ENCODE assay signal across 8 cellular contexts in the genomic region with DNA sequence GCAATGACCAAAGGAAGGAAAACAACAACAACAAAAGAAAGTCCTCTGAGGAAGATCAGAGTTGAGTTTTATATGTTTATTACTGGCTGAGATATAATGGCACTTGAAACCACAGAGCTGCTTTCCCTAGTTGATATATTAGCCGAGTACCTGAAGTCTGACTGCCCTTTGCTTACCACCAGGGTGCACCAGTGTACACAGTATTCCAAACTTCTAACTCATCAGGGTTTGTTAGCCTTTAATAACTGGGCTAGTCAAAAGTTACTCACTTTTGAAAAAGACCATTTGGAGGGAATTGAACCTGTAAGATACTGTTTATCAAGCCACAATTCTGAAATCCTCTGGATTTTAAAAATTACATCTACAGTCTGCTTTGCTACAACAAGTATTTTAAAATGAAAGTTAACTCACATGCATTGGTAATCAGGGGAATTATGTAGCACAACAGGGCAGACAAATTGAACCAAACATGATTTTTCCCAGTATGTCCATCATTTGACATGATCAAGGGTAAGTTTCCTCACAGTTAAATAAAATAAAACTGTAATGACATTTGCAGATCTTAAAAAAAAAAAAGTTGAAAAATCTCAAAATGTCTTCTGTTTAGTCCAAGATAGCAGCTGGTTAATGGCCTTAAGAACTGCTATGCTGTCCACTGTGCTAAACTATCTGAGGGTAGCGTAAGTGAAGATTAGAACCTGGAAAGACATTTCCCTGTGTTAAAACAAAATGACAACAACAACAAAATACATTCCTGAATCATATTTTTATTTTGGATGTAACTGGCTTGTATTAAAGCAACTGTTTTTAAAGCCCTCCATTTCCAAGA. TPM values are rescaled to one million over a fixed set of nuclear protein-coding genes. Genes with fewer than 3 reads are reported as not detected.
DNase-seq lines count a peak whose midpoint lies in the region; ATAC-seq, FAIRE-seq and TF ChIP-seq lines count a peak whose summit lies in the region.

No MANE protein-coding gene starts in this region.

- no peaks in the 10 kb centered on the region for H3K79me2 ChIP-seq in HepG2 (ENCODE audit: insufficient read depth, low read length)

- TF ChIP-seq RAD21 in HepG2 (CRISPR knock-in tag; IDR thresholded peaks at IDR 0.05): peak; percentile 57; the same call in 1 of the 2 replicates

- H3K27ac Mint-ChIP-seq in CD8-positive, alpha-beta memory T cell: peak overlapping the region in 1 of 8 donors; percentile 24

- H3K27me3 ChIP-seq in HepG2 (ENCODE audit: control insufficient read depth in 1 of 2, insufficient read depth in 2 of 2, low read length in 2 of 2) (no peaks in the 10 kb centered on the region; a peak in 1 of 5 replicates), aorta (ENCODE audit: control insufficient read depth in 1 of 2, insufficient read depth in 2 of 2, low read length in 1 of 2) (no peaks in the 10 kb centered on the region)
- H3K27me3 ChIP-seq in CD8-positive, alpha-beta memory T cell (ENCODE audit: insufficient read depth, low read length, poor library complexity, severe bottlenecking): no peaks in the 10 kb centered on the region

- TF ChIP-seq CTCF in choroid plexus epithelial cell (conservative IDR thresholded peaks at IDR 0.05; ENCODE audit: low read depth, low read length): peak; percentile 91
- peak; percentile 76 for TF ChIP-seq CTCF in HepG2 (CRISPR knock-in tag; IDR thresholded peaks at IDR 0.05)

- no peak overlapping the region for H3K27ac ChIP-seq in HepG2 (ENCODE audit: extremely low read length, insufficient read depth, low read length)
- no peak overlapping the region for H3K27ac ChIP-seq in aorta (ENCODE audit: low read depth in 1 of 2, low read length in 2 of 2)
- no peak overlapping the region for H3K27ac ChIP-seq in CD8-positive, alpha-beta memory T cell (ENCODE audit: low read depth, low read length)

- peak; percentile 79 for FAIRE-seq in HepG2 (lab: Jason Lieb, UNC)

- H4K20me1 ChIP-seq in HepG2 (ENCODE audit: insufficient read depth, low read length): no peaks in the 10 kb centered on the region

- no peaks in the 10 kb centered on the region for H3K4me1 ChIP-seq in HepG2 (ENCODE audit: insufficient read depth, low read length)
- no peaks in the 10 kb centered on the region for H3K4me1 ChIP-seq in aorta (ENCODE audit: control insufficient read depth in 1 of 2, insufficient read depth in 2 of 2, low read length in 2 of 2)
- no peaks in the 10 kb centered on the region for H3K4me1 ChIP-seq in CD8-positive, alpha-beta memory T cell (ENCODE audit: insufficient read depth, low read length)

- H3K4me1 Mint-ChIP-seq in CD8-positive, alpha-beta memory T cell: peaks cover 0 to 4% (median 0%) of the 10 kb centered on the region in 3 donors

- H3K4me3 ChIP-seq in choroid plexus epithelial cell (ENCODE audit: low read depth, low read length) (no peak overlapping the region), HepG2 (replicated peaks in 1 of 3; ENCODE audit: insufficient read depth in 1 of 3, low read depth in 2 of 3, low read length in 3 of 3) (no peak overlapping the region), aorta (ENCODE audit: low read length in 2 of 2) (peak overlapping the region in 1 of 2 donors; percentile 26)
- H3K4me3 ChIP-seq in CD8-positive, alpha-beta memory T cell (ENCODE audit: low read length): no peak overlapping the region

- no peaks in the 10 kb centered on the region for H3K36me3 Mint-ChIP-seq in CD8-positive, alpha-beta memory T cell

- CTCF ChIA-PET in HepG2 (lab: Yijun Ruan, JAX; ENCODE audit: low intra/inter-chr PET ratio, low total read pairs): interaction anchor here (1.3 to 1.8 kb wide), 3 partner anchors 366 to 573 kb away, joined by 4 to 14 read pairs (median 7); no protein-coding TSS in a partner anchor
- CTCF ChIA-PET in CD8-positive, alpha-beta memory T cell (lab: Charles Lee): no interaction called here

- H3K9me3 Mint-ChIP-seq in CD8-positive, alpha-beta memory T cell: no peaks in the 10 kb centered on the region

- DNase-seq in Ammon's horn (ENCODE audit: low spot score): peak; percentile 86
- DNase-seq in NCI-H526 treated with DMSO at 0.1 percent for 48 hours (lab: John Stamatoyannopoulos, UW): peak; percentile 47
- peak; percentile 87 for DNase-seq in choroid plexus epithelial cell (ENCODE audit: low read depth)
- DNase-seq in HepG2 (ENCODE audit: low spot score): peak; percentile 43
- no peak for DNase-seq in aorta
- DNase-seq in CD8-positive, alpha-beta memory T cell: no peak

- in situ Hi-C loops in HepG2 (cut with HindIII; ENCODE audit: extremely low pct_ligation_motif_present, low pct_unique_long_range_greater_than_20kb): loop anchor here (10.0 to 25.0 kb wide), 2 partner anchors 364 to 567 kb away; no protein-coding TSS in a partner anchor

- H3K27me3 Mint-ChIP-seq in CD8-positive, alpha-beta memory T cell: no peaks in the 10 kb centered on the region

- BruUV-seq in HepG2 (replicated peaks; lab: Mats Ljungman, UMichigan): no TSS peak

- H3K9me3 ChIP-seq in HepG2 (ENCODE audit: low read length) (no peaks in the 10 kb centered on the region), aorta (ENCODE audit: control insufficient read depth, low read length) (no peaks in the 10 kb centered on the region)
- H3K9me3 ChIP-seq in CD8-positive, alpha-beta memory T cell (ENCODE audit: low read length): no peaks in the 10 kb centered on the region

- H2AFZ ChIP-seq in HepG2 (ENCODE audit: low read length): no peak overlapping the region

- POLR2A ChIA-PET in HepG2 (lab: Yijun Ruan, JAX): no interaction called here
- POLR2A ChIA-PET in CD8-positive, alpha-beta memory T cell (lab: Charles Lee): no interaction called here

- intact Hi-C loops in HepG2 (cut with micrococcal nuclease; ENCODE audit: unreplicated experiment) (loop anchor here (1.0 kb wide), 4 partner anchors 250 to 573 kb away; no protein-coding TSS in a partner anchor), aorta (cut with DNase I) (loop anchor here (5.0 to 10.0 kb wide), 6 partner anchors 244 to 572 kb away; partner anchors contain the start of genes C7 (in 1 of the 2) and PLCXD3 (in 1 of the 2))

- no peak overlapping the region for H3K4me2 ChIP-seq in HepG2 (ENCODE audit: low read depth, low read length)

- TF ChIP-seq EP300 in HepG2 (IDR thresholded peaks at IDR 0.05; ENCODE audit: low read depth in 2 of 2, low read length in 2 of 2) (no peak), HepG2 (CRISPR knock-in tag; IDR thresholded peaks at IDR 0.05; ENCODE audit: borderline replicate concordance) (no peak)

- H3K9ac ChIP-seq in HepG2 (ENCODE audit: insufficient read depth, low read depth, low read length): no peak overlapping the region

- ATAC-seq in GM18867 (IDR thresholded peaks at IDR 0.05; ENCODE audit: unreplicated experiment) (peak; percentile 98), HG03097 (IDR thresholded peaks at IDR 0.05; ENCODE audit: low FRiP score, unreplicated experiment) (peak; percentile 83), HepG2 (peak; percentile 95), aorta (ENCODE audit: low FRiP score) (peak; percentile 86)

- WGBS in HepG2 (ENCODE audit: low lambda C conversion rate): 3% methylated on average over 2 of the region's 2 CpGs
- WGBS in aorta, 2 donors: 26 to 28% methylated on average over 2 of the region's 2 CpGs

- H3K36me3 ChIP-seq in HepG2 (replicated peaks in 1 of 2; ENCODE audit: control insufficient read depth in 1 of 2, insufficient read depth in 2 of 2, low read length in 2 of 2): no peaks in the 10 kb centered on the region
- no peaks in the 10 kb centered on the region for H3K36me3 ChIP-seq in aorta (ENCODE audit: control insufficient read depth in 1 of 2, insufficient read depth in 2 of 2, low read length in 1 of 2)
- H3K36me3 ChIP-seq in CD8-positive, alpha-beta memory T cell (ENCODE audit: insufficient read depth, low read length): no peaks in the 10 kb centered on the region

- H3K4me3 Mint-ChIP-seq in CD8-positive, alpha-beta memory T cell: no peak overlapping the region

- TF ChIP-seq POLR2A in HepG2 (IDR thresholded peaks at IDR 0.05; ENCODE audit: insufficient read depth in 1 of 2, low read depth in 2 of 2, low read length in 2 of 2): no peak

TF ChIP-seq in HepG2, 621 proteins besides CTCF, POLR2A, EP300 and RAD21:
- peak; percentile 81 for TF ChIP-seq STAG1 (CRISPR knock-in tag; IDR thresholded peaks at IDR 0.05)
- TF ChIP-seq MED1 (CRISPR knock-in tag; IDR thresholded peaks at IDR 0.05): no peak
- peak; percentile 83 for TF ChIP-seq SMC3 (IDR thresholded peaks at IDR 0.05; ENCODE audit: low read length)
- TF ChIP-seq FOXA3 (CRISPR knock-in tag; IDR thresholded peaks at IDR 0.05): 0 out of 2 replicates have a peak, but pooled peaks have one; percentile 22

RNA-seq across cellular contexts. Expression of gene C6, which starts 57.3 kb away (rescaled TPM):
- total RNA-seq in HepG2 (2016; rRNA removed; fragmentation: Illumina TruSeq; extraction: Trizol): 2.5 and 4.7 TPM in 2 replicates
- 0.18 and 0.20 TPM in 2 replicates for total RNA-seq in HepG2 (2016; cell fraction: cytosol; rRNA removed; fragmentation: Illumina TruSeq; extraction: Trizol; ENCODE audit: low read depth)
- 2.3 and 3.2 TPM in 2 replicates for total RNA-seq in HepG2 (2016; cell fraction: insoluble cytoplasmic fraction; rRNA removed; fragmentation: Illumina TruSeq; extraction: Trizol)
- 0.56 and 0.76 TPM in 2 replicates for total RNA-seq in HepG2 (2016; cell fraction: membrane; rRNA removed; fragmentation: Illumina TruSeq; extraction: Trizol)
- 5.1 and 6.5 TPM in 2 replicates for total RNA-seq in HepG2 (2016; cell fraction: nucleus; rRNA removed; fragmentation: Illumina TruSeq; extraction: Trizol)
- 0.28 and 0.61 TPM in 2 replicates for polyA plus RNA-seq in HepG2 (2011; rRNA removed)
- 0.19 and 0.25 TPM in 2 replicates for polyA plus RNA-seq in HepG2 (2011; cell fraction: cytosol; rRNA removed)
- polyA plus RNA-seq in HepG2 (2011; cell fraction: nucleus; rRNA removed): 0.18 and 0.33 TPM in 2 replicates
- polyA plus RNA-seq in HepG2 (2012): 0.19 and 0.37 TPM in 2 replicates
- polyA plus RNA-seq in HepG2 (2016; cell fraction: cytosol; fragmentation: Illumina TruSeq; extraction: Trizol; ENCODE audit: low read depth): 0.23 and 0.29 TPM in 2 replicates
- polyA plus RNA-seq in HepG2 (2016; cell fraction: insoluble cytoplasmic fraction; fragmentation: Illumina TruSeq; extraction: Trizol; ENCODE audit: low read depth): 1.5 and 1.7 TPM in 2 replicates
- polyA plus RNA-seq in HepG2 (2016; cell fraction: membrane; fragmentation: Illumina TruSeq; extraction: Trizol; ENCODE audit: low read depth): 0.37 and 0.43 TPM in 2 replicates
- polyA plus RNA-seq in HepG2 (2016; cell fraction: nucleus; fragmentation: Illumina TruSeq; extraction: Trizol; ENCODE audit: insufficient read depth, low read depth): 5.1 TPM in 2 replicates
- polyA minus RNA-seq in HepG2 (2011; rRNA and poly(A)+ RNA removed; ENCODE audit: low replicate concordance): 1.2 TPM in 1 of 2 replicates, not detected in the other
- polyA minus RNA-seq in HepG2 (2011; cell fraction: cytosol; rRNA and poly(A)+ RNA removed): 0.30 and 0.70 TPM in 2 replicates
- 0.52 and 1.6 TPM in 2 replicates for polyA minus RNA-seq in HepG2 (2011; cell fraction: nucleus; rRNA and poly(A)+ RNA removed)
- 1 to 10 TPM; 1.7 to 3.0 TPM for total RNA-seq in aorta
- under 1 TPM in 1 of 2 donors, not detected in 1; 0.20 TPM for polyA plus RNA-seq in aorta
- total RNA-seq in CD8-positive, alpha-beta memory T cell: not detected
- polyA plus RNA-seq in CD8-positive, alpha-beta memory T cell: not detected

Comparison
In these comparisons a context has a peak if more than half of its experiments do, and no peak if none do; other contexts are left out.
1. DNase-seq: peak in Ammon's horn (single experiment), NCI-H526 treated with DMSO at 0.1 percent for 48 hours (single experiment), choroid plexus epithelial cell (single experiment) and HepG2 (single experiment); none in aorta (0 of 2) and CD8-positive, alpha-beta memory T cell (0 of 5).
2. Peak in every context shown above with its lines, with median percentiles within 50 percentile points of each other: ATAC-seq.